In the genomic region with DNA sequence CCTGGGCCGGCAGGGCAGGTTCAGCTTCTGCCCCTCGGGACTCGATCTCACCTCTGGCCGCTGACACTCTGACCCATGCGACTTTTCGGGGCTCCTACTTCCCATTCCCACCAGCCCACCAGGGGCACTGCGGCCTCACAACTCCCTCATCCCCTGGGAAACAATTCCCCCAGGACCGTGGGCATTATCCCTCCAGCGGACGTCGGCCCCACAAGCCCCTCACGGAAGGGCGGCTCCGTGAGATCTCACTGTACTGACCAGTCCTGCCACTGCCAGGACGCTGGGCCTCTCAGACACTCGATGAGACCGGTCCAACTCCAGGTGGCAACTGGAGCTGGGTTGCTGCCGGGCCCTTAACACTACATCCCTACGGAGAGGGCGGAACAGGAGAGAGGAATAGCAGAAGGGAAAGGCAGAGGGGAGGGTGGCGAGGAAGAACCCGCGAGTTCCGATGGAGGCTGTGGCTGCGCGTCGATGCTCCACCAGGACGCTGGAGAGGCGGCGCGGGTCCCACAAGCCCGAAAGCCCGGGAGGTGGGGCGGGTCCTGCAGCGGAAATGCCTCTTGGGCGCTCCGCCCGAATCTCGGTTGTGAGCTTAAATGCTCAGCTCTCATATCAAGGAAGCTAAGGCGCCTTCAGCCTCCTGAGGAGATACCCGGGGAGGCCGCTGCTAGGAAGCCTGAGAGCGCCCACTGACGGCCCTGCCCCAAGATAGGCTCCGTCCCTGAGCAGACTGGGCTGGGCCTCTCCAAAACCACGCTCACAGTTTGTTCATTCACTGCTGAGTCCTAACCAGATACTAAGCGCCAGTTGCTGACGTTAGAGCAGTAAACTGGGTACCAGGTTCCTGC, we compare ENCODE assay signal across 8 cellular contexts. TPM values are rescaled to one million over a fixed set of nuclear protein-coding genes. Genes with fewer than 3 reads are reported as not detected.
DNase-seq lines count a peak whose midpoint lies in the region; ATAC-seq and TF ChIP-seq lines count a peak whose summit lies in the region.

No MANE protein-coding gene starts in this region.

- TF ChIP-seq CTCF in AG10803 (conservative IDR thresholded peaks at IDR 0.05; ENCODE audit: low read length) (no peak), epithelial cell of esophagus (IDR thresholded peaks at IDR 0.05; ENCODE audit: insufficient read depth, low read depth, low read length, missing control alignments) (no peak)

- DNase-seq in AG10803 (ENCODE audit: low read depth): peak; percentile 52
- DNase-seq in epithelial cell of esophagus (ENCODE audit: low read depth): peak; percentile 38
- DNase-seq in retina: peak; percentile 21
- DNase-seq in SHP77 (lab: John Stamatoyannopoulos, UW): no peak
- no peak for DNase-seq in NCI-H2107 (lab: John Stamatoyannopoulos, UW)
- no peak for DNase-seq in hippocampal formation (lab: John Stamatoyannopoulos, UW)
- no peak for DNase-seq in A172 (ENCODE audit: low spot score)

- peak; percentile 48 to 76 for ATAC-seq in activated CD4-positive, CD25-positive, alpha-beta regulatory T cell treated with anti-CD3 and anti-CD28 coated beads, Interleukin-2, amount 50 U/mL, for 24 hours

- H3K4me3 ChIP-seq in AG10803 (ENCODE audit: low read length) (peak overlapping the region; percentile 43), epithelial cell of esophagus (ENCODE audit: low read length) (no peak overlapping the region)

RNA-seq across cellular contexts. Expression of a gene that starts 36.3 kb away (rescaled TPM):
- total RNA-seq in A172 (2014; rRNA removed; shearing (Covaris generic)): 346 and 386 TPM in 2 replicates

RNA-seq across cellular contexts. Expression of a gene that starts 43.7 kb away (rescaled TPM):
- 46.1 and 73.2 TPM in 2 replicates for total RNA-seq in A172 (2014; rRNA removed; shearing (Covaris generic))

RNA-seq across cellular contexts. Expression of a gene that starts 46.5 kb away (rescaled TPM):
- total RNA-seq in A172 (2014; rRNA removed; shearing (Covaris generic)): 3.3 and 6.7 TPM in 2 replicates

Comparison
In these comparisons a context has a peak if more than half of its experiments do, and no peak if none do; other contexts are left out.
1. DNase-seq: peak in AG10803 (single experiment), epithelial cell of esophagus (single experiment) and retina (single experiment); none in SHP77 (0 of 2), NCI-H2107 (single experiment), hippocampal formation (0 of 2) and A172 (single experiment).